In the genomic region with DNA sequence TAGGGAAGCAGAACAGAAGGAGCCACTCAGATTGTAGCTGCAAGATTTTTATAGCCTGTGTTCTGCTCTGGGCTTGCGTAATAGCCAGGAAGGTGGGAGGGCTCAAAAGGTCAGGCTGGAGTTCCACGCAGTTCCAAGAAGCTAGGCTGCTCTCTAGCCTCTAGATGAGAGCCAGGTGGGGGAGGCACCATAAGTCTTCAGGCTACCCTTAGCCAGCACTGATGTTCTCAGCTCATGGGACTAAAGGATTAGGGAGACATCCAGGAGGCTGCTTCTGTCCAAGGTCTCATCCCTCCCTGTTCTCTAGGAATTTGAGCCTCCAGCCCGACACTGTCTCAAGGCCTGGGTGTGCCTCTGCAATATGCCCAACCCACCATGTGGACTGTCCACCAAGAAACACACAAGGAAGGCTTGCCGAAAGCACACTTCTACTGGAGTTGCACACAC, we compare ENCODE assay signal across 8 cellular contexts. TPM values are rescaled to one million over a fixed set of nuclear protein-coding genes. Genes with fewer than 3 reads are reported as not detected.
DNase-seq lines count a peak whose midpoint lies in the region; ATAC-seq, FAIRE-seq and TF ChIP-seq lines count a peak whose summit lies in the region.

No MANE protein-coding gene starts in this region.

- peak overlapping the region; percentile 79 for H3K4me2 ChIP-seq in endothelial cell of umbilical vein (ENCODE audit: insufficient read depth, low read length)

- H3K9me3 ChIP-seq in Caco-2 (0 out of 2 replicates have a peak, but pooled peaks cover 6% of the 10 kb centered on the region), endothelial cell of umbilical vein (replicated peaks; ENCODE audit: control insufficient read depth, insufficient read depth, low read length) (no peaks in the 10 kb centered on the region)

- TF ChIP-seq CTCF in Caco-2 (IDR thresholded peaks at IDR 0.05; ENCODE audit: insufficient read depth in 1 of 2, low read depth in 1 of 2, low read length in 1 of 2, severe bottlenecking in 1 of 2, unreplicated experiment in 1 of 2) (no peak), endothelial cell of umbilical vein (IDR thresholded peaks at IDR 0.05; ENCODE audit: extremely low read depth in 1 of 2, insufficient read depth in 1 of 2, low read depth in 1 of 2, low read length in 2 of 2) (no peak), nephron (IDR thresholded peaks at IDR 0.05; ENCODE audit: unreplicated experiment in 3 of 3) (no peak)

- no peak for ATAC-seq in GM18909 (IDR thresholded peaks at IDR 0.05; ENCODE audit: poor library complexity, unreplicated experiment)
- ATAC-seq in HG03196 (IDR thresholded peaks at IDR 0.05; ENCODE audit: unreplicated experiment), result no peak

- no peak for TF ChIP-seq POLR2A in endothelial cell of umbilical vein (IDR thresholded peaks at IDR 0.05; ENCODE audit: low read depth, low read length)

- dilution Hi-C loops in endothelial cell of umbilical vein (cut with MboI; ENCODE audit: extremely low pct_ligation_motif_present, low sequenced_read_pairs), result no loop called here

- no peaks in the 10 kb centered on the region for H4K20me1 ChIP-seq in endothelial cell of umbilical vein (replicated peaks; ENCODE audit: control insufficient read depth, extremely low read depth, insufficient read depth, low read length)

- H2AFZ ChIP-seq in endothelial cell of umbilical vein (ENCODE audit: low read depth, low read length), result no peak overlapping the region

- CTCF ChIA-PET in Caco-2 (lab: Charles Lee), result interaction anchor here (0.5 to 4.4 kb wide), 10 partner anchors 9 to 256 kb away, joined by 3 to 47 read pairs (median 5); partner anchors contain the start of genes DHH and TUBA1B
- CTCF ChIA-PET in endothelial cell of umbilical vein (lab: Charles Lee), result interaction anchor here (1.2 to 5.7 kb wide), 9 partner anchors 10 to 117 kb away, joined by 3 to 56 read pairs (median 16); partner anchors contain the start of genes DHH and TUBA1B

- intact Hi-C loops in Caco-2 (cut with micrococcal nuclease; ENCODE audit: unreplicated experiment), result loop anchor here (2.0 kb wide), 1 partner anchor 38 kb away; no protein-coding TSS in a partner anchor
- intact Hi-C loops in endothelial cell of umbilical vein (cut with micrococcal nuclease), result no loop called here

- DNase-seq in Caco-2 (peak; percentile 59 to 70), OCI-M1 (lab: John Stamatoyannopoulos, UW) (peak; percentile 89), endothelial cell of umbilical vein (ENCODE audit: low read depth, low spot score) (peak; percentile 33), DMS 273 treated with DMSO at 0.1 percent for 48 hours (lab: John Stamatoyannopoulos, UW) (no peak), NCI-H1694 treated with DMSO at 0.1 percent for 48 hours (lab: John Stamatoyannopoulos, UW) (no peak)

- no peaks in the 10 kb centered on the region for H3K27me3 Mint-ChIP-seq in Caco-2 (ENCODE audit: insufficient read depth, unreplicated experiment)
- no peaks in the 10 kb centered on the region for H3K27me3 Mint-ChIP-seq in nephron (ENCODE audit: low read depth)

- H3K36me3 Mint-ChIP-seq in Caco-2 (ENCODE audit: insufficient read depth, unreplicated experiment) (peaks cover 8% of the 10 kb centered on the region), nephron (ENCODE audit: low read depth) (peaks cover 13% of the 10 kb centered on the region)

- peaks cover 26% of the 10 kb centered on the region for H3K79me2 ChIP-seq in endothelial cell of umbilical vein (ENCODE audit: control insufficient read depth, insufficient read depth, low read length)

- BruUV-seq in Caco-2 (replicated peaks; lab: Mats Ljungman, UMichigan) (no TSS peak), endothelial cell of umbilical vein (replicated peaks; lab: Mats Ljungman, UMichigan) (no TSS peak)

- peaks cover 14% of the 10 kb centered on the region for H3K4me1 ChIP-seq in Caco-2
- peaks cover 36% of the 10 kb centered on the region for H3K4me1 ChIP-seq in endothelial cell of umbilical vein (ENCODE audit: control insufficient read depth, extremely low read depth, insufficient read depth, low read length)

- H3K9me3 Mint-ChIP-seq in Caco-2 (ENCODE audit: unreplicated experiment) (no peaks in the 10 kb centered on the region), nephron (no peaks in the 10 kb centered on the region)

- H3K27me3 ChIP-seq in Caco-2 (replicated peaks; ENCODE audit: control insufficient read depth, insufficient read depth, low read length) (no peaks in the 10 kb centered on the region), endothelial cell of umbilical vein (ENCODE audit: control insufficient read depth in 2 of 2, insufficient read depth in 2 of 2, low read length in 2 of 2) (no peaks in the 10 kb centered on the region)

- FAIRE-seq in endothelial cell of umbilical vein (lab: Jason Lieb, UNC), result no peak

- POLR2A ChIA-PET in Caco-2 (lab: Charles Lee) (interaction anchor here (0.6 to 1.0 kb wide), 3 partner anchors 22 to 311 kb away, joined by 5 to 6 read pairs (median 5); partner anchors contain the start of gene TUBA1B), endothelial cell of umbilical vein (lab: Charles Lee) (interaction anchor here (0.6 to 5.2 kb wide), 3 partner anchors 9 to 26 kb away, joined by 3 to 27 read pairs (median 8); partner anchors contain the start of gene TUBA1B)

- no peaks in the 10 kb centered on the region for H3K9me1 ChIP-seq in endothelial cell of umbilical vein (replicated peaks; ENCODE audit: control insufficient read depth, extremely low read depth, insufficient read depth, low read length)

- H3K4me3 Mint-ChIP-seq in Caco-2 (ENCODE audit: unreplicated experiment) (peak overlapping the region; percentile 97), nephron (peak overlapping the region; percentile 88 to 98 (median 97))

- H3K27ac Mint-ChIP-seq in Caco-2 (ENCODE audit: unreplicated experiment) (peak overlapping the region; percentile 89), nephron (peak overlapping the region; percentile 78 to 96 (median 95))

- H3K4me1 Mint-ChIP-seq in Caco-2 (ENCODE audit: low read depth, unreplicated experiment) (peaks cover 18% of the 10 kb centered on the region), nephron (peaks cover 32% of the 10 kb centered on the region)

- peak overlapping the region; percentile 77 for H3K4me3 ChIP-seq in Caco-2 (ENCODE audit: low read depth, low read length)
- H3K4me3 ChIP-seq in endothelial cell of umbilical vein (replicated peaks in 1 of 3; ENCODE audit: insufficient read depth in 1 of 3, low read depth in 1 of 3, low read length in 3 of 3), result peak overlapping the region in 2 of 3 experiments; percentile 68 to 92

- no peaks in the 10 kb centered on the region for H3K36me3 ChIP-seq in Caco-2 (ENCODE audit: control insufficient read depth, insufficient read depth, low read length)
- H3K36me3 ChIP-seq in endothelial cell of umbilical vein (ENCODE audit: control insufficient read depth in 2 of 2, extremely low read depth in 1 of 2, insufficient read depth in 2 of 2, low read length in 2 of 2), result peaks cover 5 to 20% of the 10 kb centered on the region in 2 experiments

- H3K27ac ChIP-seq in endothelial cell of umbilical vein (ENCODE audit: insufficient read depth, low read depth, low read length), result no peak overlapping the region

- H3K9ac ChIP-seq in endothelial cell of umbilical vein (replicated peaks; ENCODE audit: extremely low read depth, insufficient read depth, low read length), result no peak overlapping the region

RNA-seq across cellular contexts. Expression of gene LMBR1L, which starts 1.7 kb away (rescaled TPM):
- 43.1 and 43.9 TPM in 2 replicates for total RNA-seq in Caco-2 (2022)
- 92.8 and 106 TPM in 2 replicates for total RNA-seq in endothelial cell of umbilical vein
- 78.3 and 99.1 TPM in 2 replicates for polyA plus RNA-seq in endothelial cell of umbilical vein
- polyA plus RNA-seq in endothelial cell of umbilical vein (2011; cell fraction: cytosol; rRNA removed), result 41.6 and 57.0 TPM in 2 replicates
- 340 and 481 TPM in 2 replicates for polyA plus RNA-seq in endothelial cell of umbilical vein (2011; cell fraction: nucleus; rRNA removed)
- polyA plus RNA-seq in endothelial cell of umbilical vein (2012), result 78.3 and 84.6 TPM in 2 replicates
- polyA minus RNA-seq in endothelial cell of umbilical vein, result 172 and 185 TPM in 2 replicates
- 5.4 TPM for polyA minus RNA-seq in endothelial cell of umbilical vein (2011; cell fraction: cytosol; rRNA and poly(A)+ RNA removed)
- 110 and 154 TPM in 2 replicates for polyA minus RNA-seq in endothelial cell of umbilical vein (2011; cell fraction: nucleus; rRNA and poly(A)+ RNA removed)

RNA-seq across cellular contexts. Expression of gene DHH, which starts 14.4 kb away (rescaled TPM):
- 0.16 TPM in 1 of 2 replicates, not detected in the other for total RNA-seq in Caco-2 (2022)
- total RNA-seq in endothelial cell of umbilical vein, result 3.3 and 3.9 TPM in 2 replicates
- polyA plus RNA-seq in endothelial cell of umbilical vein, result 2.9 and 4.2 TPM in 2 replicates
- 1.7 and 3.0 TPM in 2 replicates for polyA plus RNA-seq in endothelial cell of umbilical vein (2011; cell fraction: cytosol; rRNA removed)
- polyA plus RNA-seq in endothelial cell of umbilical vein (2011; cell fraction: nucleus; rRNA removed), result 1.4 and 1.8 TPM in 2 replicates
- 1.7 and 2.6 TPM in 2 replicates for polyA plus RNA-seq in endothelial cell of umbilical vein (2012)
- 1.5 and 3.0 TPM in 2 replicates for polyA minus RNA-seq in endothelial cell of umbilical vein
- not detected for polyA minus RNA-seq in endothelial cell of umbilical vein (2011; cell fraction: cytosol; rRNA and poly(A)+ RNA removed)
- 1.3 and 1.5 TPM in 2 replicates for polyA minus RNA-seq in endothelial cell of umbilical vein (2011; cell fraction: nucleus; rRNA and poly(A)+ RNA removed)

RNA-seq across cellular contexts. Expression of gene TUBA1B, which starts 22.2 kb away (rescaled TPM):
- total RNA-seq in Caco-2 (2022) (1,866 and 1,882 TPM in 2 replicates), endothelial cell of umbilical vein (2,228 and 2,245 TPM in 2 replicates)
- polyA plus RNA-seq in endothelial cell of umbilical vein, result 5,362 and 5,535 TPM in 2 replicates
- polyA plus RNA-seq in endothelial cell of umbilical vein (2011; cell fraction: cytosol; rRNA removed), result 3,501 and 4,863 TPM in 2 replicates
- polyA plus RNA-seq in endothelial cell of umbilical vein (2011; cell fraction: nucleus; rRNA removed), result 1,748 and 1,873 TPM in 2 replicates
- polyA plus RNA-seq in endothelial cell of umbilical vein (2012), result 1,739 and 2,630 TPM in 2 replicates
- polyA minus RNA-seq in endothelial cell of umbilical vein, result 3,873 and 4,381 TPM in 2 replicates
- polyA minus RNA-seq in endothelial cell of umbilical vein (2011; cell fraction: cytosol; rRNA and poly(A)+ RNA removed), result 1,513 TPM
- polyA minus RNA-seq in endothelial cell of umbilical vein (2011; cell fraction: nucleus; rRNA and poly(A)+ RNA removed), result 672 and 794 TPM in 2 replicates

RNA-seq across cellular contexts. Expression of gene RHEBL1, which starts 39.2 kb away (rescaled TPM):
- 2.5 and 2.6 TPM in 2 replicates for total RNA-seq in Caco-2 (2022)
- 2.3 and 2.6 TPM in 2 replicates for total RNA-seq in endothelial cell of umbilical vein
- 2.2 and 2.7 TPM in 2 replicates for polyA plus RNA-seq in endothelial cell of umbilical vein
- 1.7 and 2.1 TPM in 2 replicates for polyA plus RNA-seq in endothelial cell of umbilical vein (2011; cell fraction: cytosol; rRNA removed)
- 1.6 and 2.2 TPM in 2 replicates for polyA plus RNA-seq in endothelial cell of umbilical vein (2011; cell fraction: nucleus; rRNA removed)
- polyA plus RNA-seq in endothelial cell of umbilical vein (2012), result 2.0 and 2.6 TPM in 2 replicates
- 1.5 TPM in 1 of 2 replicates, not detected in the other for polyA minus RNA-seq in endothelial cell of umbilical vein
- 2.7 TPM for polyA minus RNA-seq in endothelial cell of umbilical vein (2011; cell fraction: cytosol; rRNA and poly(A)+ RNA removed)
- polyA minus RNA-seq in endothelial cell of umbilical vein (2011; cell fraction: nucleus; rRNA and poly(A)+ RNA removed), result 0.63 TPM in 1 of 2 replicates, not detected in the other

RNA-seq across cellular contexts. Expression of gene KMT2D, which starts 48.4 kb away (rescaled TPM):
- 139 and 140 TPM in 2 replicates for total RNA-seq in Caco-2 (2022)
- total RNA-seq in endothelial cell of umbilical vein, result 106 and 120 TPM in 2 replicates
- polyA plus RNA-seq in endothelial cell of umbilical vein, result 11.5 and 15.1 TPM in 2 replicates
- 23.2 and 26.0 TPM in 2 replicates for polyA plus RNA-seq in endothelial cell of umbilical vein (2011; cell fraction: cytosol; rRNA removed)
- 85.9 and 110 TPM in 2 replicates for polyA plus RNA-seq in endothelial cell of umbilical vein (2011; cell fraction: nucleus; rRNA removed)
- 40.1 and 45.3 TPM in 2 replicates for polyA plus RNA-seq in endothelial cell of umbilical vein (2012)
- 46.9 and 49.0 TPM in 2 replicates for polyA minus RNA-seq in endothelial cell of umbilical vein
- 31.9 TPM for polyA minus RNA-seq in endothelial cell of umbilical vein (2011; cell fraction: cytosol; rRNA and poly(A)+ RNA removed)
- 43.5 and 55.7 TPM in 2 replicates for polyA minus RNA-seq in endothelial cell of umbilical vein (2011; cell fraction: nucleus; rRNA and poly(A)+ RNA removed)

Comparison
In these comparisons a context has a peak if more than half of its experiments do, and no peak if none do; other contexts are left out.
1. DNase-seq: peak in Caco-2 (2 of 2), OCI-M1 (single experiment) and endothelial cell of umbilical vein (single experiment); none in DMS 273 treated with DMSO at 0.1 percent for 48 hours (single experiment) and NCI-H1694 treated with DMSO at 0.1 percent for 48 hours (single experiment).